Comparison of ENCODE assay signal across 8 cellular contexts in the genomic region with DNA sequence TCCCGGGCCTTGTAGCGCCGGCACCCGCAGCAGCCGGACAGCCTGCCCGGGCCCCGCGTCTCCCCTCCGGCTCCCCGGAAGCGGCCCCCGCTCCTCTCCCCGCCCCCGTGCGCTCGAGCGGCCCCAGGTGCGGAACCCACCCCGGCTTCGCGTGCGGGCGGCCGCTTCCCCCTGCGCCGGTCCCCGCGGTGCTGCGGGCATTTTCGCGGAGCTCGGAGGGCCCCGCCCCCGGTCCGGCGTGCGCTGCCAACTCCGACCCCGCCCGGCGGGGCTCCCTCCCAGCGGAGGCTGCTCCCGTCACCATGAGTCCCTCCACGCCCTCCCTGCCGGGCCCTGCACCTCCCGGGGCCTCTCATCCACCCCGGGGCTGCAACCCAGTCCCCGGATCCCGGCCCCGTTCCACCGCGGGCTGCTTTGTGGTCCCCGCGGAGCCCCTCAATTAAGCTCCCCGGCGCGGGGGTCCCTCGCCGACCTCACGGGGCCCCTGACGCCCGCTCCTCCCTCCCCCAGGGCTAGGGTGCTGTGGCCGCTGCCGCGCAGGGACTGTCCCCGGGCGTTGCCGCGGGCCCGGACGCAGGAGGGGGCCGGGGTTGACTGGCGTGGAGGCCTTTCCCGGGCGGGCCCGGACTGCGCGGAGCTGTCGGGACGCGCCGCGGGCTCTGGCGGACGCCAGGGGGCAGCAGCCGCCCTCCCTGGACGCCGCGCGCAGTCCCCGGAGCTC.
DNase-seq lines count a peak whose midpoint lies in the region; ATAC-seq and TF ChIP-seq lines count a peak whose summit lies in the region.

No MANE protein-coding gene starts in this region.

- H3K4me3 ChIP-seq in Jurkat, Clone E6-1 (ENCODE audit: low read length) = peak overlapping the region; percentile 67
- H3K4me3 ChIP-seq in SK-N-SH (ENCODE audit: low read depth in 2 of 2, low read length in 1 of 2) = peak overlapping the region; percentile 81
- H3K4me3 ChIP-seq in retinal pigment epithelial cell (ENCODE audit: low read length) = peak overlapping the region; percentile 62

- H3K9me3 Mint-ChIP-seq in activated naive CD8-positive, alpha-beta T cell (ENCODE audit: low read depth) = no peaks in the 10 kb centered on the region

- peak overlapping the region; percentile 97 for H3K27ac Mint-ChIP-seq in activated naive CD8-positive, alpha-beta T cell

- intact Hi-C loops in left cardiac atrium (cut with DNase I) = loop anchor here (5.0 to 10.0 kb wide), 7 partner anchors 142 to 1035 kb away; no protein-coding TSS in a partner anchor

- peaks cover 53% of the 10 kb centered on the region for H3K4me1 Mint-ChIP-seq in activated naive CD8-positive, alpha-beta T cell (ENCODE audit: low read depth)

- H2AFZ ChIP-seq in SK-N-SH (ENCODE audit: low read depth) = no peak overlapping the region

- H3K4me1 ChIP-seq in SK-N-SH (ENCODE audit: control insufficient read depth in 1 of 2, insufficient read depth in 2 of 2, low read depth in 1 of 2, low read length in 1 of 2) = peaks cover 0 to 7% of the 10 kb centered on the region in 2 experiments; a peak in 2 of 4 replicates

- H3K4me3 Mint-ChIP-seq in activated naive CD8-positive, alpha-beta T cell = peak overlapping the region; percentile 93

- peak overlapping the region; percentile 76 to 95 for H3K27ac ChIP-seq in SK-N-SH (ENCODE audit: low read depth in 2 of 2, low read length in 1 of 2)

- POLR2A ChIA-PET in SK-N-SH (lab: Yijun Ruan, JAX) = no interaction called here

- H3K27me3 Mint-ChIP-seq in activated naive CD8-positive, alpha-beta T cell = no peaks in the 10 kb centered on the region

- ATAC-seq in GM21619 (IDR thresholded peaks at IDR 0.05; ENCODE audit: unreplicated experiment) = peak; percentile 36
- peak; percentile 72 to 74 for ATAC-seq in left cardiac atrium

- peak overlapping the region; percentile 92 for H3K9ac ChIP-seq in SK-N-SH

- TF ChIP-seq RAD21 in SK-N-SH (IDR thresholded peaks at IDR 0.05; ENCODE audit: low read length) = peak; percentile 69

- no peaks in the 10 kb centered on the region for H3K36me3 ChIP-seq in SK-N-SH (replicated peaks in 1 of 2; ENCODE audit: control insufficient read depth in 1 of 2, insufficient read depth in 2 of 2, low read length in 1 of 2)

- no peaks in the 10 kb centered on the region for H3K27me3 ChIP-seq in SK-N-SH (ENCODE audit: insufficient read depth)

- no CpG with 5 or more reads among the region's 91 CpGs for WGBS in SK-N-SH (ENCODE audit: low lambda C conversion rate)

- DNase-seq in EL (peak; percentile 84), SK-N-SH (peak; percentile 90), left cardiac atrium (peak; percentile 82), retinal pigment epithelial cell (ENCODE audit: low read depth) (no peak), G401 (ENCODE audit: low spot score) (no peak)
- peak; percentile 71 for DNase-seq in Jurkat, Clone E6-1 (ENCODE audit: low read depth, low spot score)

- CTCF ChIA-PET in SK-N-SH (lab: Yijun Ruan, JAX) = interaction anchor here (0.6 to 4.7 kb wide), 29 partner anchors 9 to 1145 kb away, joined by 3 to 15 read pairs (median 4); no protein-coding TSS in a partner anchor

- peaks cover 21% of the 10 kb centered on the region for H4K20me1 ChIP-seq in SK-N-SH (ENCODE audit: insufficient read depth)

- no peaks in the 10 kb centered on the region for H3K9me2 ChIP-seq in SK-N-SH

- in situ Hi-C loops in G401 (cut with HindIII; ENCODE audit: low sequenced_read_pairs) = no loop called here

- TF ChIP-seq CTCF in SK-N-SH (IDR thresholded peaks at IDR 0.05) = peak; percentile 69
- TF ChIP-seq CTCF in retinal pigment epithelial cell (conservative IDR thresholded peaks at IDR 0.05; ENCODE audit: low read depth, low read length) = peak; percentile 51

- H3K4me2 ChIP-seq in SK-N-SH = peak overlapping the region; percentile 94

- H3F3A ChIP-seq in SK-N-SH (replicated peaks; ENCODE audit: insufficient read depth) = peaks cover 11% of the 10 kb centered on the region

- no peaks in the 10 kb centered on the region for H3K36me3 Mint-ChIP-seq in activated naive CD8-positive, alpha-beta T cell

- 0 out of 4 replicates have a peak, but pooled peaks of 1 of the 2 experiments have one; percentile 4 for TF ChIP-seq EP300 in SK-N-SH (IDR thresholded peaks at IDR 0.05; ENCODE audit: borderline replicate concordance in 1 of 2, low read depth in 1 of 2, low read length in 1 of 2)

- H3K79me2 ChIP-seq in SK-N-SH (ENCODE audit: insufficient read depth) = peaks cover 45% of the 10 kb centered on the region

- H3K9me3 ChIP-seq in SK-N-SH = no peaks in the 10 kb centered on the region

TF ChIP-seq in SK-N-SH, 30 proteins besides CTCF, POLR2A, EP300 and RAD21:
- TF ChIP-seq FOXM1 (IDR thresholded peaks at IDR 0.05; ENCODE audit: low read depth) (no peak), NRF1 (IDR thresholded peaks at IDR 0.05; ENCODE audit: low read depth, low read length) (0 out of 2 replicates have a peak, but pooled peaks have one; percentile 18), SMC3 (IDR thresholded peaks at IDR 0.05; ENCODE audit: low read depth, low read length) (peak; percentile 91), POLR2AphosphoS5 (IDR thresholded peaks at IDR 0.05; ENCODE audit: low read depth, low read length) (peak; percentile 42; the same call in 1 of the 2 replicates), NFIC (IDR thresholded peaks at IDR 0.05; ENCODE audit: borderline replicate concordance) (0 out of 2 replicates have a peak, but pooled peaks have one; percentile 19), JUND (IDR thresholded peaks at IDR 0.05) (no peak), TAF1 (IDR thresholded peaks at IDR 0.05; ENCODE audit: borderline replicate concordance, low read depth, low read length) (peak; percentile 8; the same call in 1 of the 2 replicates), CHD2 (IDR thresholded peaks at IDR 0.05; ENCODE audit: low read length, partially characterized antibody) (no peak)
- TF ChIP-seq, protein P1, sequence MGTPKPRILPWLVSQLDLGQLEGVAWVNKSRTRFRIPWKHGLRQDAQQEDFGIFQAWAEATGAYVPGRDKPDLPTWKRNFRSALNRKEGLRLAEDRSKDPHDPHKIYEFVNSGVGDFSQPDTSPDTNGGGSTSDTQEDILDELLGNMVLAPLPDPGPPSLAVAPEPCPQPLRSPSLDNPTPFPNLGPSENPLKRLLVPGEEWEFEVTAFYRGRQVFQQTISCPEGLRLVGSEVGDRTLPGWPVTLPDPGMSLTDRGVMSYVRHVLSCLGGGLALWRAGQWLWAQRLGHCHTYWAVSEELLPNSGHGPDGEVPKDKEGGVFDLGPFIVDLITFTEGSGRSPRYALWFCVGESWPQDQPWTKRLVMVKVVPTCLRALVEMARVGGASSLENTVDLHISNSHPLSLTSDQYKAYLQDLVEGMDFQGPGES (IDR thresholded peaks at IDR 0.05; ENCODE audit: low read depth, low read length) = no peak
- TF ChIP-seq, protein P2, sequence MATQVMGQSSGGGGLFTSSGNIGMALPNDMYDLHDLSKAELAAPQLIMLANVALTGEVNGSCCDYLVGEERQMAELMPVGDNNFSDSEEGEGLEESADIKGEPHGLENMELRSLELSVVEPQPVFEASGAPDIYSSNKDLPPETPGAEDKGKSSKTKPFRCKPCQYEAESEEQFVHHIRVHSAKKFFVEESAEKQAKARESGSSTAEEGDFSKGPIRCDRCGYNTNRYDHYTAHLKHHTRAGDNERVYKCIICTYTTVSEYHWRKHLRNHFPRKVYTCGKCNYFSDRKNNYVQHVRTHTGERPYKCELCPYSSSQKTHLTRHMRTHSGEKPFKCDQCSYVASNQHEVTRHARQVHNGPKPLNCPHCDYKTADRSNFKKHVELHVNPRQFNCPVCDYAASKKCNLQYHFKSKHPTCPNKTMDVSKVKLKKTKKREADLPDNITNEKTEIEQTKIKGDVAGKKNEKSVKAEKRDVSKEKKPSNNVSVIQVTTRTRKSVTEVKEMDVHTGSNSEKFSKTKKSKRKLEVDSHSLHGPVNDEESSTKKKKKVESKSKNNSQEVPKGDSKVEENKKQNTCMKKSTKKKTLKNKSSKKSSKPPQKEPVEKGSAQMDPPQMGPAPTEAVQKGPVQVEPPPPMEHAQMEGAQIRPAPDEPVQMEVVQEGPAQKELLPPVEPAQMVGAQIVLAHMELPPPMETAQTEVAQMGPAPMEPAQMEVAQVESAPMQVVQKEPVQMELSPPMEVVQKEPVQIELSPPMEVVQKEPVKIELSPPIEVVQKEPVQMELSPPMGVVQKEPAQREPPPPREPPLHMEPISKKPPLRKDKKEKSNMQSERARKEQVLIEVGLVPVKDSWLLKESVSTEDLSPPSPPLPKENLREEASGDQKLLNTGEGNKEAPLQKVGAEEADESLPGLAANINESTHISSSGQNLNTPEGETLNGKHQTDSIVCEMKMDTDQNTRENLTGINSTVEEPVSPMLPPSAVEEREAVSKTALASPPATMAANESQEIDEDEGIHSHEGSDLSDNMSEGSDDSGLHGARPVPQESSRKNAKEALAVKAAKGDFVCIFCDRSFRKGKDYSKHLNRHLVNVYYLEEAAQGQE (IDR thresholded peaks at IDR 0.05; ENCODE audit: low read depth, low read length) = 0 out of 2 replicates have a peak, but pooled peaks have one; percentile 8
- TF ChIP-seq, protein P3, sequence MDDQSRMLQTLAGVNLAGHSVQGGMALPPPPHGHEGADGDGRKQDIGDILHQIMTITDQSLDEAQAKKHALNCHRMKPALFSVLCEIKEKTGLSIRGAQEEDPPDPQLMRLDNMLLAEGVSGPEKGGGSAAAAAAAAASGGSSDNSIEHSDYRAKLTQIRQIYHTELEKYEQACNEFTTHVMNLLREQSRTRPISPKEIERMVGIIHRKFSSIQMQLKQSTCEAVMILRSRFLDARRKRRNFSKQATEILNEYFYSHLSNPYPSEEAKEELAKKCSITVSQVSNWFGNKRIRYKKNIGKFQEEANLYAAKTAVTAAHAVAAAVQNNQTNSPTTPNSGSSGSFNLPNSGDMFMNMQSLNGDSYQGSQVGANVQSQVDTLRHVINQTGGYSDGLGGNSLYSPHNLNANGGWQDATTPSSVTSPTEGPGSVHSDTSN (IDR thresholded peaks at IDR 0.05) = peak; percentile 15; the same call in 1 of the 2 replicates

Comparison
In these comparisons a context has a peak if more than half of its experiments do, and no peak if none do; other contexts are left out.
1. DNase-seq: peak in EL (single experiment), Jurkat, Clone E6-1 (single experiment), SK-N-SH (single experiment) and left cardiac atrium (single experiment); none in retinal pigment epithelial cell (single experiment) and G401 (single experiment).
2. Peak in every context shown above with its lines, with median percentiles within 50 percentile points of each other: H3K4me3 ChIP-seq.